1 cellular context compared by ENCODE assay signal in genomic region chr17:34981538-34982241, GRCh38.
TF ChIP-seq lines count a peak whose summit lies in the region.

No MANE protein-coding gene starts in this region.

TF ChIP-seq in SK-N-SH, 30 proteins besides CTCF, POLR2A, EP300 and RAD21 (continued from another document):
- TF ChIP-seq REST (IDR thresholded peaks at IDR 0.05; ENCODE audit: low read depth, low read length), result no peak
